8 cellular contexts compared by ENCODE assay signal in genomic region chr5:149828161-149829011, GRCh38.
DNase-seq lines count a peak whose midpoint lies in the region; ATAC-seq and TF ChIP-seq lines count a peak whose summit lies in the region.

No MANE protein-coding gene starts in this region.

- intact Hi-C loops in sciatic nerve (cut with DNase I), result loop anchor here (1.0 kb wide), 1 partner anchor 191 kb away; no protein-coding TSS in a partner anchor

- DNase-seq in GM10266 (ENCODE audit: extremely low spot score), result peak; percentile 81
- peak; percentile 82 to 96 for DNase-seq in NCI-H187 (lab: John Stamatoyannopoulos, UW)
- peak; percentile 26 to 79 (median 64) for DNase-seq in T-helper 2 cell
- peak in 56 of 58 donors; percentile 2 to 89 (median 54) for DNase-seq in anterior cingulate cortex (lab: John Stamatoyannopoulos, UW)
- DNase-seq in hepatic stellate cell (ENCODE audit: low spot score), result peak; percentile 93
- DNase-seq in sciatic nerve (ENCODE audit: low spot score), result peak; percentile 95

- ATAC-seq in HG02588 (IDR thresholded peaks at IDR 0.05; ENCODE audit: unreplicated experiment), result peak; percentile 46
- ATAC-seq in sciatic nerve, result peak; percentile 80
- ATAC-seq in GM19324 (IDR thresholded peaks at IDR 0.05; ENCODE audit: low FRiP score, unreplicated experiment), result no peak

- peak; percentile 85 for TF ChIP-seq CTCF in GM10266 (IDR thresholded peaks at IDR 0.05; ENCODE audit: control insufficient read depth, insufficient read depth, low read depth, missing control alignments)
